23 cellular contexts compared by ENCODE assay signal in genomic region chr15:70880781-70881180, GRCh38. TPM values are rescaled to one million over a fixed set of nuclear protein-coding genes. Genes with fewer than 3 reads are reported as not detected.
DNase-seq lines count a peak whose midpoint lies in the region; ATAC-seq and TF ChIP-seq lines count a peak whose summit lies in the region.
"Had no signal": no experiment of that assay in that cellular context is flagged by ENCODE, and none has a peak within 500 bp of the region (broad histone marks: within the 10 kb centered on the region; RNA-seq: fewer than 3 reads in every experiment).

No MANE protein-coding gene starts in this region.

- TF ChIP-seq CTCF in IMR-90 (conservative IDR thresholded peaks at IDR 0.05; ENCODE audit: low read depth, low read length) (no peak), foreskin keratinocyte (conservative IDR thresholded peaks at IDR 0.05) (no peak)

- H4K20me1 ChIP-seq in IMR-90 (ENCODE audit: insufficient read depth, low read length): no peaks in the 10 kb centered on the region

- H3K4me3 ChIP-seq in IMR-90 (ENCODE audit: insufficient read depth, low read depth, low read length): no peak overlapping the region
- H3K4me3 ChIP-seq in adipocyte (ENCODE audit: low read length): no peak overlapping the region

- H3K79me1 ChIP-seq in IMR-90 (ENCODE audit: low read depth in 1 of 2, low read length in 2 of 2): 0 out of 4 replicates have a peak, but pooled peaks cover 0 to 6% of the 10 kb centered on the region in 2 experiments

- no peak overlapping the region for H3K27ac ChIP-seq in IMR-90 (ENCODE audit: insufficient read depth, low read length)
- no peak overlapping the region for H3K27ac ChIP-seq in foreskin keratinocyte
- H3K27ac ChIP-seq: HL-60, KMS-11 had no signal

- no peak overlapping the region; the same call in 2 of the 3 replicates for H2BK15ac ChIP-seq in IMR-90 (ENCODE audit: low read depth, low read length)

- TF ChIP-seq RAD21 in IMR-90 (IDR thresholded peaks at IDR 0.05; ENCODE audit: low read length): no peak

- no peaks in the 10 kb centered on the region; the same call in 1 of the 2 replicates for H3K9me1 ChIP-seq in IMR-90 (ENCODE audit: insufficient read depth, low read length)

- peaks cover 2% of the 10 kb centered on the region; the same call in 1 of the 2 replicates for H3K4me1 ChIP-seq in IMR-90 (ENCODE audit: control insufficient read depth, insufficient read depth, low read length)
- peaks cover 6% of the 10 kb centered on the region for H3K4me1 ChIP-seq in adipocyte (ENCODE audit: control insufficient read depth, insufficient read depth, low read length)
- no peaks in the 10 kb centered on the region for H3K4me1 ChIP-seq in foreskin keratinocyte

- H3K4ac ChIP-seq in IMR-90 (ENCODE audit: low read depth, low read length): peak overlapping the region; percentile 56; the same call in 1 of the 2 replicates

- H4K91ac ChIP-seq in IMR-90 (ENCODE audit: insufficient read depth, low read depth, low read length): no peak overlapping the region

- intact Hi-C loops in IMR-90 (cut with micrococcal nuclease): no loop called here

- no peaks in the 10 kb centered on the region for H3K9me3 ChIP-seq in IMR-90 (ENCODE audit: control insufficient read depth, insufficient read depth, low read length)
- no peaks in the 10 kb centered on the region for H3K9me3 ChIP-seq in adipocyte (ENCODE audit: control insufficient read depth, low read length)

- no CpG with 5 or more reads among the region's 2 CpGs for WGBS in IMR-90 (ENCODE audit: extremely low coverage in 2 of 2, insufficient read length in 1 of 2), 2 experiments

- no peak overlapping the region for H2BK20ac ChIP-seq in IMR-90 (ENCODE audit: low read depth, low read length)

- in situ Hi-C loops in IMR-90 (cut with MboI; ENCODE audit: low sequenced_read_pairs): no loop called here

- H2AK5ac ChIP-seq in IMR-90 (ENCODE audit: low read depth, low read length): peak overlapping the region; percentile 39; the same call in 1 of the 2 replicates

- TF ChIP-seq POLR2A in IMR-90 (IDR thresholded peaks at IDR 0.05; ENCODE audit: low read depth, low read length): no peak

- POLR2A ChIA-PET in IMR-90 (lab: Charles Lee; ENCODE audit: unreplicated experiment): interaction anchor here (0.6 kb wide), 1 partner anchor 43 kb away, joined by 3 read pairs; no protein-coding TSS in a partner anchor

- no peak overlapping the region for H2AK9ac ChIP-seq in IMR-90 (replicated peaks; ENCODE audit: low read depth, low read length, poor library complexity)

- no peaks in the 10 kb centered on the region for H3K36me3 ChIP-seq in IMR-90 (ENCODE audit: control insufficient read depth, insufficient read depth, low read length)
- H3K36me3 ChIP-seq in adipocyte (ENCODE audit: control insufficient read depth, insufficient read depth, low read length, severe bottlenecking): no peaks in the 10 kb centered on the region

- DNase-seq in ELR (ENCODE audit: low read depth) (peak; percentile 61), IMR-90 (peak; percentile 49), adipocyte (ENCODE audit: low read depth) (peak; percentile 18), foreskin keratinocyte (no peak), HuH-7.5 (ENCODE audit: low spot score) (no peak)
- DNase-seq: AML-193; C1 segment of cervical spinal cord; CD8-positive, alpha-beta T cell; DND-41; GDM1; H9; NCI-H1048; NCI-H1417 treated with DMSO at 0.1 percent for 48 hours; NCI-H187; NCI-H446 treated with DMSO at 0.1 percent for 48 hours; NCI-H526 treated with DMSO at 0.1 percent for 48 hours; OCI-M1; Right ventricle myocardium superior had no signal

- ATAC-seq in IMR-90 (ENCODE audit: low read depth): no peak
- ATAC-seq in foreskin keratinocyte: peak; percentile 16
- no peak for ATAC-seq in GM21515 (IDR thresholded peaks at IDR 0.05; ENCODE audit: unreplicated experiment)
- no peak for ATAC-seq in GM19452 (IDR thresholded peaks at IDR 0.05; ENCODE audit: unreplicated experiment)
- ATAC-seq in GM19328 (IDR thresholded peaks at IDR 0.05; ENCODE audit: unreplicated experiment): no peak
- ATAC-seq: CD8-positive, alpha-beta T cell had no signal

- no peak overlapping the region for H4K8ac ChIP-seq in IMR-90 (ENCODE audit: low read depth in 2 of 2, low read length in 2 of 2)

- no peak overlapping the region for H3K4me2 ChIP-seq in IMR-90 (ENCODE audit: low read depth, low read length)
- H3K4me2 ChIP-seq: KMS-11 had no signal

- no peak overlapping the region for H4K5ac ChIP-seq in IMR-90 (ENCODE audit: low read depth, low read length)

- CTCF ChIA-PET in IMR-90 (lab: Yijun Ruan, JAX): interaction anchor here (0.7 to 1.3 kb wide), 3 partner anchors 9 to 66 kb away, joined by 3 read pairs; partner anchors contain the start of genes LRRC49 and THAP10

- H2BK5ac ChIP-seq in IMR-90 (ENCODE audit: low read depth, low read length, poor library complexity, severe bottlenecking): no peak overlapping the region

- no peak overlapping the region for H3K18ac ChIP-seq in IMR-90 (ENCODE audit: low read depth, low read length)

- dilution Hi-C loops in IMR-90 (cut with HindIII; ENCODE audit: low sequenced_read_pairs, unreplicated experiment): no loop called here

- no peak overlapping the region for H3K14ac ChIP-seq in IMR-90 (replicated peaks; ENCODE audit: low read depth, low read length)

- H3K9ac ChIP-seq in IMR-90 (ENCODE audit: low read depth, low read length): no peak overlapping the region
- H3K9ac ChIP-seq in adipocyte (ENCODE audit: low read length): no peak overlapping the region
- H3K9ac ChIP-seq: KMS-11 had no signal

- H3K56ac ChIP-seq in IMR-90 (ENCODE audit: extremely low read depth, insufficient read depth, low read length): no peak overlapping the region

- H3K23ac ChIP-seq in IMR-90 (ENCODE audit: low read depth, low read length): peak overlapping the region; percentile 41; the same call in 1 of the 2 replicates

- no peak overlapping the region; the same call in 1 of the 2 replicates for H2BK120ac ChIP-seq in IMR-90 (ENCODE audit: low read depth, low read length)

- no TSS peak for BruUV-seq in IMR-90 (replicated peaks; lab: Mats Ljungman, UMichigan)

- H3K27me3 ChIP-seq in IMR-90 (ENCODE audit: control insufficient read depth, insufficient read depth, low read length): no peaks in the 10 kb centered on the region
- no peaks in the 10 kb centered on the region for H3K27me3 ChIP-seq in adipocyte (replicated peaks; ENCODE audit: control insufficient read depth, insufficient read depth, low read length)
- no peaks in the 10 kb centered on the region for H3K27me3 ChIP-seq in foreskin keratinocyte

- no peak overlapping the region for H2AFZ ChIP-seq in IMR-90 (replicated peaks; ENCODE audit: low read length, poor library complexity)

TF ChIP-seq in IMR-90, 13 proteins besides CTCF, POLR2A, EP300 and RAD21:
- TF ChIP-seq SMC3 (IDR thresholded peaks at IDR 0.05; ENCODE audit: low read depth, low read length): no peak
- no peak for TF ChIP-seq CHD1 (IDR thresholded peaks at IDR 0.05; ENCODE audit: low read depth, low read length)
- no peak for TF ChIP-seq BHLHE40 (IDR thresholded peaks at IDR 0.05; ENCODE audit: low read depth, low read length)
- no peak for TF ChIP-seq NFE2L2 (IDR thresholded peaks at IDR 0.05; ENCODE audit: low read depth, low read length)
- no peak for TF ChIP-seq ELK1 (IDR thresholded peaks at IDR 0.05; ENCODE audit: borderline replicate concordance, low read depth, low read length)

RNA-seq across cellular contexts. Expression of gene THAP10, which starts 11.5 kb away (rescaled TPM):
- 2.3 and 3.6 TPM in 2 replicates for total RNA-seq in IMR-90 (2012; rRNA removed)
- polyA plus RNA-seq in IMR-90 (2012; rRNA removed): 2.8 and 3.0 TPM in 2 replicates
- polyA plus RNA-seq in IMR-90 (2012; cell fraction: cytosol; rRNA removed): 1.6 and 1.8 TPM in 2 replicates
- polyA plus RNA-seq in IMR-90 (2012; cell fraction: nucleus; rRNA removed; ENCODE audit: low replicate concordance): 0.86 and 1.4 TPM in 2 replicates
- total RNA-seq in foreskin keratinocyte: 3.1 and 3.7 TPM in 2 replicates
- polyA plus RNA-seq in foreskin keratinocyte: 2.0 and 2.8 TPM in 2 replicates
- total RNA-seq: CD8-positive, alpha-beta T cell had no signal

RNA-seq across cellular contexts. Expression of gene LRRC49, which starts 11.8 kb away (rescaled TPM):
- total RNA-seq in IMR-90 (2012; rRNA removed): 16.8 and 19.2 TPM in 2 replicates
- polyA plus RNA-seq in IMR-90 (2012; rRNA removed): 7.2 and 8.6 TPM in 2 replicates
- 3.8 TPM in 2 replicates for polyA plus RNA-seq in IMR-90 (2012; cell fraction: cytosol; rRNA removed)
- 5.3 and 21.3 TPM in 2 replicates for polyA plus RNA-seq in IMR-90 (2012; cell fraction: nucleus; rRNA removed; ENCODE audit: low replicate concordance)
- total RNA-seq in foreskin keratinocyte: 11.0 and 11.8 TPM in 2 replicates
- polyA plus RNA-seq in foreskin keratinocyte: 7.9 and 8.6 TPM in 2 replicates
- total RNA-seq: CD8-positive, alpha-beta T cell had no signal

RNA-seq across cellular contexts. Expression of gene LARP6, which starts 26.8 kb away (rescaled TPM):
- total RNA-seq in IMR-90 (2012; rRNA removed): 36.4 and 78.3 TPM in 2 replicates
- polyA plus RNA-seq in IMR-90 (2012; rRNA removed): 135 and 146 TPM in 2 replicates
- 160 and 262 TPM in 2 replicates for polyA plus RNA-seq in IMR-90 (2012; cell fraction: cytosol; rRNA removed)
- polyA plus RNA-seq in IMR-90 (2012; cell fraction: nucleus; rRNA removed; ENCODE audit: low replicate concordance): 56.0 and 108 TPM in 2 replicates
- total RNA-seq in foreskin keratinocyte: 29.3 and 39.6 TPM in 2 replicates
- 30.7 and 44.9 TPM in 2 replicates for polyA plus RNA-seq in foreskin keratinocyte
- total RNA-seq: CD8-positive, alpha-beta T cell had no signal

Comparison
In these comparisons a context has a peak if more than half of its experiments do, and no peak if none do; other contexts are left out.
1. DNase-seq: peak in ELR (single experiment), IMR-90 (single experiment) and adipocyte (single experiment); none in foreskin keratinocyte (0 of 2) and HuH-7.5 (single experiment).